In genomic region chr15:41780266-41780665, GRCh38 we compare ENCODE assay signal across 14 cellular contexts. TPM values are rescaled to one million over a fixed set of nuclear protein-coding genes. Genes with fewer than 3 reads are reported as not detected.
DNase-seq lines count a peak whose midpoint lies in the region; ATAC-seq, FAIRE-seq and TF ChIP-seq lines count a peak whose summit lies in the region.
"Had no signal": no experiment of that assay in that cellular context is flagged by ENCODE, and none has a peak within 500 bp of the region (broad histone marks: within the 10 kb centered on the region; RNA-seq: fewer than 3 reads in every experiment).

No MANE protein-coding gene starts in this region.

- H3K36me3 Mint-ChIP-seq in effector memory CD8-positive, alpha-beta T cell (ENCODE audit: insufficient read depth), result peaks cover 6% of the 10 kb centered on the region

- WGBS in prostate gland, result 21% methylated on average over 2 of the region's 2 CpGs

- no peak for ATAC-seq in effector memory CD8-positive, alpha-beta T cell (replicated peaks)
- ATAC-seq in GM18861 (IDR thresholded peaks at IDR 0.05; ENCODE audit: unreplicated experiment), result no peak
- ATAC-seq: activated CD4-positive, CD25-positive, alpha-beta regulatory T cell treated with anti-CD3 and anti-CD28 coated beads, Interleukin-2, amount 50 U/mL, for 24 hours had no signal

- peaks cover 78% of the 10 kb centered on the region for H3K4me1 ChIP-seq in OCI-LY7 (ENCODE audit: insufficient read depth, low read length, poor library complexity, severe bottlenecking)
- H3K4me1 ChIP-seq in osteoblast (ENCODE audit: insufficient read depth, low read length), result peaks cover 48% of the 10 kb centered on the region
- H3K4me1 ChIP-seq in prostate gland (replicated peaks), result no peaks in the 10 kb centered on the region

- CTCF ChIA-PET in OCI-LY7 (lab: Charles Lee; ENCODE audit: unreplicated experiment), result no interaction called here

- H2AFZ ChIP-seq in OCI-LY7 (ENCODE audit: low read length) (peak overlapping the region; percentile 30; the same call in 1 of the 2 replicates), osteoblast (ENCODE audit: low read length) (no peak overlapping the region)

- no peaks in the 10 kb centered on the region for H3K9me2 ChIP-seq in OCI-LY7 (ENCODE audit: insufficient read depth, low read length)

- H3K4me1 Mint-ChIP-seq in effector memory CD8-positive, alpha-beta T cell (ENCODE audit: low read depth in 2 of 2), result peaks cover 41 to 63% of the 10 kb centered on the region in 2 donors

- H3K79me2 ChIP-seq in OCI-LY7 (ENCODE audit: insufficient read depth, low read depth, low read length), result peaks cover 13% of the 10 kb centered on the region; the same call in 1 of the 2 replicates
- H3K79me2 ChIP-seq in osteoblast (ENCODE audit: insufficient read depth, low read length), result peaks cover 86% of the 10 kb centered on the region

- H3K9me3 ChIP-seq in OCI-LY7 (ENCODE audit: low read length) (no peaks in the 10 kb centered on the region), osteoblast (ENCODE audit: low read depth, low read length) (no peaks in the 10 kb centered on the region), prostate gland (no peaks in the 10 kb centered on the region)
- H3K9me3 ChIP-seq: suprapubic skin had no signal

- FAIRE-seq in GM19239 (lab: Jason Lieb, UNC), result peak; percentile 37
- FAIRE-seq: kidney had no signal

- H3K4me3 Mint-ChIP-seq in effector memory CD8-positive, alpha-beta T cell, result no peak overlapping the region

- H3K36me3 ChIP-seq in OCI-LY7 (ENCODE audit: insufficient read depth, low read length) (peaks cover 4% of the 10 kb centered on the region; the same call in 1 of the 2 replicates), osteoblast (ENCODE audit: insufficient read depth, low read length) (no peaks in the 10 kb centered on the region), prostate gland (no peaks in the 10 kb centered on the region)
- H3K36me3 ChIP-seq: suprapubic skin had no signal

- DNase-seq in GM19239 (ENCODE audit: insufficient read length, low spot score) (no peak), OCI-LY7 (ENCODE audit: low spot score) (no peak), osteoblast (ENCODE audit: insufficient read length, low spot score, missing footprints) (no peak), HuH-7 (ENCODE audit: low spot score) (no peak), prostate gland (ENCODE audit: low spot score) (no peak), NCI-H128 (lab: John Stamatoyannopoulos, UW; ENCODE audit: unreplicated experiment) (no peak)
- DNase-seq in effector memory CD8-positive, alpha-beta T cell, result no peak
- DNase-seq: amniotic stem cell; GOT3; kidney; stimulated activated CD4-positive, alpha-beta T cell treated with anti-CD3 and anti-CD28 coated beads, Interleukin-4, amount 100 ng/mL, for 1 hour had no signal

- no peak for TF ChIP-seq POLR2A in prostate gland (IDR thresholded peaks at IDR 0.05)

- peak overlapping the region; percentile 4 for H3K4me3 ChIP-seq in OCI-LY7 (ENCODE audit: low read depth, low read length, poor library complexity, severe bottlenecking)
- no peak overlapping the region for H3K4me3 ChIP-seq in osteoblast (ENCODE audit: insufficient read depth, low read length)
- H3K4me3 ChIP-seq in prostate gland, result no peak overlapping the region
- H3K4me3 ChIP-seq: suprapubic skin had no signal

- H3K27me3 ChIP-seq in osteoblast (ENCODE audit: insufficient read depth, low read length) (no peaks in the 10 kb centered on the region), prostate gland (replicated peaks; ENCODE audit: insufficient read depth) (no peaks in the 10 kb centered on the region)
- H3K27me3 ChIP-seq: suprapubic skin had no signal

- intact Hi-C loops in OCI-LY7 (cut with micrococcal nuclease; ENCODE audit: unreplicated experiment) (no loop called here), prostate gland (cut with DNase I) (no loop called here)

- peak overlapping the region; percentile 12 to 15 for H3K27ac Mint-ChIP-seq in effector memory CD8-positive, alpha-beta T cell

- H3K4me2 ChIP-seq in OCI-LY7 (ENCODE audit: low read length) (peak overlapping the region; percentile 53), osteoblast (ENCODE audit: insufficient read depth, low read length) (peak overlapping the region; percentile 37)

- BruUV-seq in OCI-LY7 (replicated peaks; lab: Mats Ljungman, UMichigan), result no TSS peak

- H3K9me3 Mint-ChIP-seq in effector memory CD8-positive, alpha-beta T cell, result no peaks in the 10 kb centered on the region

- TF ChIP-seq CTCF in OCI-LY7 (conservative IDR thresholded peaks at IDR 0.05; ENCODE audit: low read length) (no peak), osteoblast (IDR thresholded peaks at IDR 0.05; ENCODE audit: extremely low read depth, low read depth, low read length) (no peak), prostate gland (IDR thresholded peaks at IDR 0.05) (no peak)

- H3K27ac ChIP-seq in OCI-LY7 (ENCODE audit: low read depth, low read length, poor library complexity, severe bottlenecking), result peak overlapping the region; percentile 53
- H3K27ac ChIP-seq in osteoblast (ENCODE audit: low read depth, low read length), result peak overlapping the region; percentile 13
- no peak overlapping the region for H3K27ac ChIP-seq in prostate gland
- H3K27ac ChIP-seq: suprapubic skin had no signal

- POLR2A ChIA-PET in OCI-LY7 (lab: Charles Lee), result interaction anchor here (1.5 kb wide), 1 partner anchor 9 kb away, joined by 7 read pairs; no protein-coding TSS in a partner anchor

- no peaks in the 10 kb centered on the region for H4K20me1 ChIP-seq in OCI-LY7 (ENCODE audit: insufficient read depth, low read length)
- H4K20me1 ChIP-seq in osteoblast (ENCODE audit: insufficient read depth, low read length), result peaks cover 47% of the 10 kb centered on the region

- H3K27me3 Mint-ChIP-seq in effector memory CD8-positive, alpha-beta T cell, result no peaks in the 10 kb centered on the region

RNA-seq across cellular contexts. Expression of gene MAPKBP1, which starts 6.0 kb away (rescaled TPM):
- 13.4 and 14.5 TPM in 2 replicates for total RNA-seq in OCI-LY7 (2014; rRNA removed; shearing (Covaris generic))
- total RNA-seq in OCI-LY7 (2022) (17.4 and 22.3 TPM in 2 replicates), osteoblast (22.8 and 25.6 TPM in 2 replicates), prostate gland (10 to 100 TPM; 17.4 to 62.8 TPM)

RNA-seq across cellular contexts. Expression of gene JMJD7, which starts 47.6 kb away (rescaled TPM):
- total RNA-seq in OCI-LY7 (2014; rRNA removed; shearing (Covaris generic)), result 3.0 and 5.4 TPM in 2 replicates
- total RNA-seq in OCI-LY7 (2022), result 14.1 and 16.0 TPM in 2 replicates
- 1.2 and 1.4 TPM in 2 replicates for total RNA-seq in osteoblast
- 10 to 100 TPM; 20.7 to 56.6 TPM for total RNA-seq in prostate gland

RNA-seq across cellular contexts. Expression of gene PLA2G4B, which starts 58.4 kb away (rescaled TPM):
- 9.4 and 11.1 TPM in 2 replicates for total RNA-seq in OCI-LY7 (2014; rRNA removed; shearing (Covaris generic))
- total RNA-seq in OCI-LY7 (2022) (9.5 and 12.0 TPM in 2 replicates), osteoblast (0.72 and 1.2 TPM in 2 replicates), prostate gland (1 to 10 TPM; 1.5 to 7.6 TPM)

Comparison
In these comparisons a context has a peak if more than half of its experiments do, and no peak if none do; other contexts are left out.
1. H3K27ac ChIP-seq: peak in OCI-LY7 (single experiment) and osteoblast (single experiment); none in prostate gland (0 of 2).